ENCODE assay signal across 1 cellular context in the genomic region with DNA sequence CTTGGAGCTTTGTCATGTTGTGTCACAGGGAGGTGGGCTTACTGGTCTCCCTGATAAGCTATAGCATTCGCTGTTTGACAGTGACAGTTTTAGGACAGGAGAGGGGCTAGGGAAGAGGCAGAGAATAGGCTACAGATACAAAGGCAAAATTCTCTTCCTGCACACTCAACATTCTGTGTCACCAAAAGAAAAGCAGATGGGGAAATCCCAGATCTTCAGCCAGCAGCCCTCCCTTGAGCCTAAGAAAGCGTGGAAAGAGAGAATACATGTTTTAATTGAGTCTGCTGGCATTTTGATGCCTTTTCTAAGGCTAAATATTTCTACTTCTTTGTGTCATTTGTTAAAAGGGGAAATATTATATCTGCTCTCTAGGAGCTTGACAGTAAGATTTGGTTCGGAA.
TF ChIP-seq lines count a peak whose summit lies in the region.

No MANE protein-coding gene starts in this region.

TF ChIP-seq in GM23338, 12 proteins besides CTCF, POLR2A, EP300 and RAD21 (continued from another document):
- TF ChIP-seq, protein P1, sequence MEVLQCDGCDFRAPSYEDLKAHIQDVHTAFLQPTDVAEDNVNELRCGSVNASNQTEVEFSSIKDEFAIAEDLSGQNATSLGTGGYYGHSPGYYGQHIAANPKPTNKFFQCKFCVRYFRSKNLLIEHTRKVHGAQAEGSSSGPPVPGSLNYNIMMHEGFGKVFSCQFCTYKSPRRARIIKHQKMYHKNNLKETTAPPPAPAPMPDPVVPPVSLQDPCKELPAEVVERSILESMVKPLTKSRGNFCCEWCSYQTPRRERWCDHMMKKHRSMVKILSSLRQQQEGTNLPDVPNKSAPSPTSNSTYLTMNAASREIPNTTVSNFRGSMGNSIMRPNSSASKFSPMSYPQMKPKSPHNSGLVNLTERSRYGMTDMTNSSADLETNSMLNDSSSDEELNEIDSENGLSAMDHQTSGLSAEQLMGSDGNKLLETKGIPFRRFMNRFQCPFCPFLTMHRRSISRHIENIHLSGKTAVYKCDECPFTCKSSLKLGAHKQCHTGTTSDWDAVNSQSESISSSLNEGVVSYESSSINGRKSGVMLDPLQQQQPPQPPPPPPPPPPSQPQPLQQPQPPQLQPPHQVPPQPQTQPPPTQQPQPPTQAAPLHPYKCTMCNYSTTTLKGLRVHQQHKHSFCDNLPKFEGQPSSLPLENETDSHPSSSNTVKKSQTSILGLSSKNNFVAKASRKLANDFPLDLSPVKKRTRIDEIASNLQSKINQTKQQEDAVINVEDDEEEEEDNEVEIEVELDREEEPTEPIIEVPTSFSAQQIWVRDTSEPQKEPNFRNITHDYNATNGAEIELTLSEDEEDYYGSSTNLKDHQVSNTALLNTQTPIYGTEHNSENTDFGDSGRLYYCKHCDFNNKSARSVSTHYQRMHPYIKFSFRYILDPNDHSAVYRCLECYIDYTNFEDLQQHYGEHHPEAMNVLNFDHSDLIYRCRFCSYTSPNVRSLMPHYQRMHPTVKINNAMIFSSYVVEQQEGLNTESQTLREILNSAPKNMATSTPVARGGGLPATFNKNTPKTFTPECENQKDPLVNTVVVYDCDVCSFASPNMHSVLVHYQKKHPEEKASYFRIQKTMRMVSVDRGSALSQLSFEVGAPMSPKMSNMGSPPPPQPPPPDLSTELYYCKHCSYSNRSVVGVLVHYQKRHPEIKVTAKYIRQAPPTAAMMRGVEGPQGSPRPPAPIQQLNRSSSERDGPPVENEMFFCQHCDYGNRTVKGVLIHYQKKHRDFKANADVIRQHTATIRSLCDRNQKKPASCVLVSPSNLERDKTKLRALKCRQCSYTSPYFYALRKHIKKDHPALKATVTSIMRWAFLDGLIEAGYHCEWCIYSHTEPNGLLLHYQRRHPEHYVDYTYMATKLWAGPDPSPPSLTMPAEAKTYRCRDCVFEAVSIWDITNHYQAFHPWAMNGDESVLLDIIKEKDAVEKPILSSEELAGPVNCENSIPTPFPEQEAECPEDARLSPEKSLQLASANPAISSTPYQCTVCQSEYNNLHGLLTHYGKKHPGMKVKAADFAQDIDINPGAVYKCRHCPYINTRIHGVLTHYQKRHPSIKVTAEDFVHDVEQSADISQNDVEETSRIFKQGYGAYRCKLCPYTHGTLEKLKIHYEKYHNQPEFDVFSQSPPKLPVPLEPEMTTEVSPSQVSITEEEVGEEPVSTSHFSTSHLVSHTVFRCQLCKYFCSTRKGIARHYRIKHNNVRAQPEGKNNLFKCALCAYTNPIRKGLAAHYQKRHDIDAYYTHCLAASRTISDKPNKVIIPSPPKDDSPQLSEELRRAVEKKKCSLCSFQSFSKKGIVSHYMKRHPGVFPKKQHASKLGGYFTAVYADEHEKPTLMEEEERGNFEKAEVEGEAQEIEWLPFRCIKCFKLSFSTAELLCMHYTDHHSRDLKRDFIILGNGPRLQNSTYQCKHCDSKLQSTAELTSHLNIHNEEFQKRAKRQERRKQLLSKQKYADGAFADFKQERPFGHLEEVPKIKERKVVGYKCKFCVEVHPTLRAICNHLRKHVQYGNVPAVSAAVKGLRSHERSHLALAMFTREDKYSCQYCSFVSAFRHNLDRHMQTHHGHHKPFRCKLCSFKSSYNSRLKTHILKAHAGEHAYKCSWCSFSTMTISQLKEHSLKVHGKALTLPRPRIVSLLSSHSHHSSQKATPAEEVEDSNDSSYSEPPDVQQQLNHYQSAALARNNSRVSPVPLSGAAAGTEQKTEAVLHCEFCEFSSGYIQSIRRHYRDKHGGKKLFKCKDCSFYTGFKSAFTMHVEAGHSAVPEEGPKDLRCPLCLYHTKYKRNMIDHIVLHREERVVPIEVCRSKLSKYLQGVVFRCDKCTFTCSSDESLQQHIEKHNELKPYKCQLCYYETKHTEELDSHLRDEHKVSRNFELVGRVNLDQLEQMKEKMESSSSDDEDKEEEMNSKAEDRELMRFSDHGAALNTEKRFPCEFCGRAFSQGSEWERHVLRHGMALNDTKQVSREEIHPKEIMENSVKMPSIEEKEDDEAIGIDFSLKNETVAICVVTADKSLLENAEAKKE (CRISPR knock-in tag; IDR thresholded peaks at IDR 0.05) = no peak
- TF ChIP-seq EZH2phosphoT487 (IDR thresholded peaks at IDR 0.05; ENCODE audit: unreplicated experiment) = no peak
